ENCODE assay signal across 8 cellular contexts in the genomic region with DNA sequence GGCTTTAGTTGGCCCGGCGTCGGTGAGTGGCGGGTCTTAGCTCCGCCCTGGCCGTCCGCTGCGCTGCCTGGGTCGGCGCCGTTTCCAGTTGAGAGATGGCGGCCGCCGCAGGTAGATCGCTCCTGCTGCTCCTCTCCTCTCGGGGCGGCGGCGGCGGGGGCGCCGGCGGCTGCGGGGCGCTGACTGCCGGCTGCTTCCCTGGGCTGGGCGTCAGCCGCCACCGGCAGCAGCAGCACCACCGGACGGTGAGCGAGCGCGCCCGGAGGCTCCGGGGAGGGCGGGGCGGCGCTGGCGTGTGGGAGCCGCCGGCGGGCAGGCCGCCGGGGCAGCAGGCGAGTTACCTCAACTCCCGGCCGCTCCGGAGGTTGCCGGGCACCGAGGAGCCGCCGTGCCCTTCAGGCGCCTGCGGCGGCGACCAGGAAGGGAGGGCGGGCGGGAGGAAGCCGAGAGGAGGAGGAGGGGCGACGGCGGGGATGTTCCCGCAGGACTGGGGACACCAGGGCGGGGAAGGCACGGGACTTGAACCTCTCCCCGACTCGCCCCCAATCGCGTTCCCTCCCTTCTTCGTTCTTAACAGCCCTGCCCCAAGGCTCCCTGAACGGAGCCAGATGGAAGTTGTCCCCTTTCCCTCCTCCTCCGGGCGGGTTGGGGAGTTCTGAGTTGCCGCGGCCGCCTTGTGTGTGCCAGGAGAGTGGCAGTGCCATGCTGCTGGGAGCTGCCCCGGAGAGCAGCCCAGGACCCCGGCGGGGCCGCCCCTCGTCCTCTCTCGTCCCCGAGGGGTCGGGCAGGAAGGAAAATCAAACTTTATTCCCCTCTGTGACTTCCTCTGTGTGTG. TPM values are rescaled to one million over a fixed set of nuclear protein-coding genes. Genes with fewer than 3 reads are reported as not detected.
DNase-seq lines count a peak whose midpoint lies in the region; ATAC-seq and TF ChIP-seq lines count a peak whose summit lies in the region.

A gene with protein sequence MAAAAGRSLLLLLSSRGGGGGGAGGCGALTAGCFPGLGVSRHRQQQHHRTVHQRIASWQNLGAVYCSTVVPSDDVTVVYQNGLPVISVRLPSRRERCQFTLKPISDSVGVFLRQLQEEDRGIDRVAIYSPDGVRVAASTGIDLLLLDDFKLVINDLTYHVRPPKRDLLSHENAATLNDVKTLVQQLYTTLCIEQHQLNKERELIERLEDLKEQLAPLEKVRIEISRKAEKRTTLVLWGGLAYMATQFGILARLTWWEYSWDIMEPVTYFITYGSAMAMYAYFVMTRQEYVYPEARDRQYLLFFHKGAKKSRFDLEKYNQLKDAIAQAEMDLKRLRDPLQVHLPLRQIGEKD (plus strand): TSS at position 87 of the 835 bp plus-strand sequence. CDS start 9 bp downstream, at position 96.

- no peaks in the 10 kb centered on the region for H3K9me3 Mint-ChIP-seq in type B pancreatic cell

- WGBS in heart right ventricle, 2 donors = 0% methylated on average over 75 to 85 of the region's 85 CpGs

- ATAC-seq in GM21717 (IDR thresholded peaks at IDR 0.05; ENCODE audit: unreplicated experiment) = peak; percentile 84
- peak; percentile 97 to 99 (median 98) for ATAC-seq in heart right ventricle

- peak within 1 kb of the TSS; percentile 39 for H3K4me3 ChIP-seq in KMS-11 (IDR thresholded peaks at IDR 0.05; ENCODE audit: insufficient read depth, low read depth, low read length)
- peak within 1 kb of the TSS; percentile 90 for H3K4me3 ChIP-seq in adipocyte (ENCODE audit: low read length)
- H3K4me3 ChIP-seq in heart right ventricle = peak within 1 kb of the TSS; percentile 43 to 91 (median 84)

- H3K9me3 ChIP-seq in adipocyte (ENCODE audit: control insufficient read depth, low read length) (no peaks in the 10 kb centered on the region), heart right ventricle (no peaks in the 10 kb centered on the region)

- no peaks in the 10 kb centered on the region for H3K36me3 ChIP-seq in KMS-11 (ENCODE audit: insufficient read depth)
- H3K36me3 ChIP-seq in adipocyte (ENCODE audit: control insufficient read depth, insufficient read depth, low read length, severe bottlenecking) = no peaks in the 10 kb centered on the region
- no peaks in the 10 kb centered on the region for H3K36me3 ChIP-seq in heart right ventricle

- peaks cover 17% of the 10 kb centered on the region; the same call in 1 of the 2 replicates for H3K79me2 ChIP-seq in KMS-11 (ENCODE audit: insufficient read depth, low read depth)

- H3K9ac ChIP-seq in KMS-11 (peak within 1 kb of the TSS; percentile 83), adipocyte (ENCODE audit: low read length) (peak within 1 kb of the TSS; percentile 90)

- peak within 1 kb of the TSS; percentile 80 for H3K4me2 ChIP-seq in KMS-11

- H3K27ac ChIP-seq in KMS-11 (peak within 1 kb of the TSS; percentile 61), heart right ventricle (peak within 1 kb of the TSS; percentile 83 to 99 (median 94))

- peak within 1 kb of the TSS; percentile 92 for H2AFZ ChIP-seq in KMS-11 (ENCODE audit: low read depth)

- intact Hi-C loops in heart right ventricle (cut with DNase I) = loop anchor here in 7 of 10 donors (2.0 to 10.0 kb wide), 7 partner anchors 45 to 330 kb away; a partner anchor contains a TSS
- intact Hi-C loops in posterior vena cava (cut with DNase I) = loop anchor here in 1 of 2 donors (5.0 kb wide), 1 partner anchor 140 kb away; no protein-coding TSS in a partner anchor

- H3K4me3 Mint-ChIP-seq in type B pancreatic cell = peak within 1 kb of the TSS; percentile 95

- DNase-seq in EL = peak; percentile 65
- DNase-seq in SW480 (ENCODE audit: low spot score) = peak; percentile 42
- peak; percentile 98 for DNase-seq in adipocyte (ENCODE audit: low read depth)
- peak; percentile 93 to 96 for DNase-seq in heart right ventricle
- DNase-seq in posterior vena cava (ENCODE audit: low spot score) = peak; percentile 98
- DNase-seq in type B pancreatic cell (ENCODE audit: extremely low spot score, unreplicated experiment) = peak; percentile 91

- peak within 1 kb of the TSS; percentile 59 for H3K27ac Mint-ChIP-seq in type B pancreatic cell

- H3K4me1 ChIP-seq in KMS-11 (ENCODE audit: low read depth, poor library complexity, severe bottlenecking) (peaks cover 18% of the 10 kb centered on the region), adipocyte (ENCODE audit: control insufficient read depth, insufficient read depth, low read length) (peaks cover 41% of the 10 kb centered on the region), heart right ventricle (peaks cover 0 to 39% (median 27%) of the 10 kb centered on the region in 9 donors)

- H3K27me3 Mint-ChIP-seq in type B pancreatic cell = no peaks in the 10 kb centered on the region

- no peaks in the 10 kb centered on the region for H4K20me1 ChIP-seq in KMS-11 (ENCODE audit: insufficient read depth)

- no peak for TF ChIP-seq CTCF in KMS-11 (conservative IDR thresholded peaks at IDR 0.05; ENCODE audit: low read depth, low read length)
- TF ChIP-seq CTCF in heart right ventricle (IDR thresholded peaks at IDR 0.05) = no peak
- TF ChIP-seq CTCF in type B pancreatic cell (conservative IDR thresholded peaks at IDR 0.05) = no peak

- H3K4me1 Mint-ChIP-seq in type B pancreatic cell (ENCODE audit: unreplicated experiment) = peaks cover 29% of the 10 kb centered on the region

- H3K27me3 ChIP-seq in KMS-11 (ENCODE audit: insufficient read depth, low read depth) = no peaks in the 10 kb centered on the region
- no peaks in the 10 kb centered on the region for H3K27me3 ChIP-seq in adipocyte (replicated peaks; ENCODE audit: control insufficient read depth, insufficient read depth, low read length)
- no peaks in the 10 kb centered on the region for H3K27me3 ChIP-seq in heart right ventricle

- no peaks in the 10 kb centered on the region for H3K36me3 Mint-ChIP-seq in type B pancreatic cell

RNA-seq across cellular contexts. Expression of the gene that starts here (rescaled TPM):
- total RNA-seq in heart right ventricle = 10 to 100 TPM; 12.0 to 19.0 (median 15.2) TPM
- polyA plus RNA-seq in heart right ventricle = 10 to 100 TPM in 1 of 2 donors, 1 to 10 TPM in 1; 9.0 to 15.2 TPM
- total RNA-seq in posterior vena cava = 10 to 100 TPM; 23.7 to 24.0 TPM
- 26.0 and 27.0 TPM in 2 replicates for total RNA-seq in type B pancreatic cell (ENCODE audit: low replicate concordance)

Comparison
In these comparisons a context has a peak if more than half of its experiments do, and no peak if none do; other contexts are left out.
1. Peak in every context shown above with its lines: DNase-seq, ATAC-seq, H3K4me3 ChIP-seq and H3K27ac ChIP-seq.
2. DNase-seq: peak in every context shown above with its lines; median percentile 98 in adipocyte; 98 in posterior vena cava; 94 in heart right ventricle; 91 in type B pancreatic cell; 65 in EL; 42 in SW480.
3. H3K4me3 ChIP-seq: peak in every context shown above with its lines; median percentile 90 in adipocyte; 84 in heart right ventricle; 39 in KMS-11.